Comparison of ENCODE assay signal across 10 cellular contexts in genomic region chr14:32473476-32473875, GRCh38.
DNase-seq lines count a peak whose midpoint lies in the region; FAIRE-seq and TF ChIP-seq lines count a peak whose summit lies in the region.
"Had no signal": no experiment of that assay in that cellular context is flagged by ENCODE, and none has a peak within 500 bp of the region (broad histone marks: within the 10 kb centered on the region; RNA-seq: fewer than 3 reads in every experiment).

No MANE protein-coding gene starts in this region.

- no peaks in the 10 kb centered on the region for H3K36me3 Mint-ChIP-seq in astrocyte (ENCODE audit: low read depth, unreplicated experiment)
- H3K36me3 Mint-ChIP-seq: IgD-negative memory B cell had no signal

- H3K4me2 ChIP-seq in astrocyte (ENCODE audit: low read length), result peak overlapping the region; percentile 68

- H3K9me3 ChIP-seq in astrocyte (ENCODE audit: insufficient read depth, low read depth, low read length) (no peaks in the 10 kb centered on the region), right atrium auricular region (no peaks in the 10 kb centered on the region)

- H3K27me3 ChIP-seq in astrocyte (ENCODE audit: insufficient read depth, low read length) (no peaks in the 10 kb centered on the region), right atrium auricular region (no peaks in the 10 kb centered on the region), rectal smooth muscle tissue (ENCODE audit: control insufficient read depth, insufficient read depth, low read length) (no peaks in the 10 kb centered on the region)

- H3K36me3 ChIP-seq in astrocyte (ENCODE audit: insufficient read depth, low read length) (no peaks in the 10 kb centered on the region), right atrium auricular region (no peaks in the 10 kb centered on the region), rectal smooth muscle tissue (ENCODE audit: control insufficient read depth, insufficient read depth, low read length) (no peaks in the 10 kb centered on the region)

- H3K4me3 ChIP-seq in astrocyte (ENCODE audit: insufficient read depth, low read depth, low read length) (no peak overlapping the region), right atrium auricular region (no peak overlapping the region), rectal smooth muscle tissue (ENCODE audit: low read length) (no peak overlapping the region)

- TF ChIP-seq CTCF in astrocyte (IDR thresholded peaks at IDR 0.05; ENCODE audit: insufficient read depth, low read depth, low read length) (no peak), right atrium auricular region (IDR thresholded peaks at IDR 0.05) (no peak)

- DNase-seq in EL (peak; percentile 43), astrocyte (ENCODE audit: low read depth) (peak; percentile 88), right atrium auricular region (ENCODE audit: low spot score) (peak; percentile 66), occipital lobe (lab: John Stamatoyannopoulos, UW) (no peak), activated T-cell treated with anti-CD3 and anti-CD28 coated beads for 4 hours (no peak)
- DNase-seq in stimulated activated naive CD4-positive, alpha-beta T cell treated with Interleukin-2 at 50 U/mL for 16 hours (lab: John Stamatoyannopoulos, UW), result no peak
- no peak for DNase-seq in activated CD8-positive, alpha-beta memory T cell treated with anti-CD3 and anti-CD28 coated beads, Interleukin-2, amount 50 U/mL, for 4 hours
- DNase-seq: activated naive CD4-positive, alpha-beta T cell treated with anti-CD3 and anti-CD28 coated beads, Interleukin-2, amount 50 U/mL, for 16 hours had no signal

- H3K27me3 Mint-ChIP-seq in astrocyte (ENCODE audit: low read depth, unreplicated experiment), result no peaks in the 10 kb centered on the region
- H3K27me3 Mint-ChIP-seq: IgD-negative memory B cell had no signal

- H4K20me1 ChIP-seq in astrocyte (ENCODE audit: insufficient read depth, low read length), result no peaks in the 10 kb centered on the region

- H3K9ac ChIP-seq in astrocyte (ENCODE audit: low read length), result peak overlapping the region; percentile 63
- H3K9ac ChIP-seq in rectal smooth muscle tissue (ENCODE audit: low read length), result no peak overlapping the region

- H3K27ac ChIP-seq in astrocyte (ENCODE audit: low read depth, low read length) (peak overlapping the region; percentile 79), right atrium auricular region (peak overlapping the region; percentile 53 to 66), rectal smooth muscle tissue (ENCODE audit: low read depth, low read length) (peak overlapping the region; percentile 88)

- no peaks in the 10 kb centered on the region for H3K79me2 ChIP-seq in astrocyte (ENCODE audit: insufficient read depth, low read length)

- H3K4me1 ChIP-seq in astrocyte (ENCODE audit: insufficient read depth, low read length) (peaks cover 21% of the 10 kb centered on the region), right atrium auricular region (peaks cover 0 to 49% of the 10 kb centered on the region in 2 donors), rectal smooth muscle tissue (ENCODE audit: control insufficient read depth, insufficient read depth, low read length) (peaks cover 52% of the 10 kb centered on the region)

- H3K4me3 Mint-ChIP-seq in astrocyte (ENCODE audit: unreplicated experiment), result no peak overlapping the region

- H2AFZ ChIP-seq in astrocyte (ENCODE audit: low read depth, low read length), result peak overlapping the region; percentile 18

- H3K27ac Mint-ChIP-seq in astrocyte (ENCODE audit: unreplicated experiment), result peak overlapping the region; percentile 85

- peaks cover 34% of the 10 kb centered on the region for H3K4me1 Mint-ChIP-seq in astrocyte (ENCODE audit: low read depth, unreplicated experiment)
- H3K4me1 Mint-ChIP-seq: IgD-negative memory B cell had no signal

- no peaks in the 10 kb centered on the region for H3K9me3 Mint-ChIP-seq in astrocyte (ENCODE audit: unreplicated experiment)

- peak; percentile 69 for FAIRE-seq in astrocyte (lab: Jason Lieb, UNC)

Comparison
In these comparisons a context has a peak if more than half of its experiments do, and no peak if none do; other contexts are left out.
1. DNase-seq: peak in EL (single experiment), astrocyte (single experiment) and right atrium auricular region (single experiment); none in occipital lobe (single experiment), stimulated activated naive CD4-positive, alpha-beta T cell treated with Interleukin-2 at 50 U/mL for 16 hours (single experiment), activated T-cell treated with anti-CD3 and anti-CD28 coated beads for 4 hours (single experiment) and activated CD8-positive, alpha-beta memory T cell treated with anti-CD3 and anti-CD28 coated beads, Interleukin-2, amount 50 U/mL, for 4 hours (single experiment).
2. Peak in every context shown above with its lines, with median percentiles within 50 percentile points of each other: H3K27ac ChIP-seq.